Comparison of ENCODE assay signal across 1 cellular context in the genomic region with DNA sequence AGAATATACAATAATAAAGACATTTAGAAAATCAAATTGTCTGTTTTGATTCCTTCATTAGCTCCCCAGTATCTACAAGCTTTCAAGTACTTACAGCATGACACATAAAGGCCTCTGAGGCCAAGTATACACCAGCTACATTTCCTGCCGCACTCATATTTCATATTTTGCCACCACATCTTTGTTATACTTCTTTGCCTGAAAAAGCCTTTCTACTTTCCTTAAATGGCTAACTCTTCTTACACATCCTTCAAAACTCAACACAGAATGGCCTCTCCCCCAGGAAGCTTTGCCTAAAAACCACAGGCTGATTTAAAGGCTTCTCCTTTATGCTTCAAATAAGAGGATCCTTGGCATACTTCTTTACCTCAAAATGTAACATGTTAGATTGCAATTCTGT.
TF ChIP-seq lines count a peak whose summit lies in the region.

No MANE protein-coding gene starts in this region.

TF ChIP-seq in GM12878, 131 proteins besides CTCF, POLR2A, EP300 and RAD21 (continued from another document and continues in another):
- TF ChIP-seq, protein P1, sequence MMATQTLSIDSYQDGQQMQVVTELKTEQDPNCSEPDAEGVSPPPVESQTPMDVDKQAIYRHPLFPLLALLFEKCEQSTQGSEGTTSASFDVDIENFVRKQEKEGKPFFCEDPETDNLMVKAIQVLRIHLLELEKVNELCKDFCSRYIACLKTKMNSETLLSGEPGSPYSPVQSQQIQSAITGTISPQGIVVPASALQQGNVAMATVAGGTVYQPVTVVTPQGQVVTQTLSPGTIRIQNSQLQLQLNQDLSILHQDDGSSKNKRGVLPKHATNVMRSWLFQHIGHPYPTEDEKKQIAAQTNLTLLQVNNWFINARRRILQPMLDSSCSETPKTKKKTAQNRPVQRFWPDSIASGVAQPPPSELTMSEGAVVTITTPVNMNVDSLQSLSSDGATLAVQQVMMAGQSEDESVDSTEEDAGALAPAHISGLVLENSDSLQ (IDR thresholded peaks at IDR 0.05), result no peak
- TF ChIP-seq NR2C2 (IDR thresholded peaks at IDR 0.05; ENCODE audit: borderline replicate concordance, control insufficient read depth, insufficient read length, low read depth), result no peak
- TF ChIP-seq, protein P2, sequence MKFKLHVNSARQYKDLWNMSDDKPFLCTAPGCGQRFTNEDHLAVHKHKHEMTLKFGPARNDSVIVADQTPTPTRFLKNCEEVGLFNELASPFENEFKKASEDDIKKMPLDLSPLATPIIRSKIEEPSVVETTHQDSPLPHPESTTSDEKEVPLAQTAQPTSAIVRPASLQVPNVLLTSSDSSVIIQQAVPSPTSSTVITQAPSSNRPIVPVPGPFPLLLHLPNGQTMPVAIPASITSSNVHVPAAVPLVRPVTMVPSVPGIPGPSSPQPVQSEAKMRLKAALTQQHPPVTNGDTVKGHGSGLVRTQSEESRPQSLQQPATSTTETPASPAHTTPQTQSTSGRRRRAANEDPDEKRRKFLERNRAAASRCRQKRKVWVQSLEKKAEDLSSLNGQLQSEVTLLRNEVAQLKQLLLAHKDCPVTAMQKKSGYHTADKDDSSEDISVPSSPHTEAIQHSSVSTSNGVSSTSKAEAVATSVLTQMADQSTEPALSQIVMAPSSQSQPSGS (IDR thresholded peaks at IDR 0.05; ENCODE audit: low read length), result 0 out of 2 replicates have a peak, but pooled peaks have one; percentile 29
- no peak for TF ChIP-seq SREBF1 (IDR thresholded peaks at IDR 0.05; ENCODE audit: low read length)
- no peak for TF ChIP-seq IKZF2 (IDR thresholded peaks at IDR 0.05)
- TF ChIP-seq, protein P3, sequence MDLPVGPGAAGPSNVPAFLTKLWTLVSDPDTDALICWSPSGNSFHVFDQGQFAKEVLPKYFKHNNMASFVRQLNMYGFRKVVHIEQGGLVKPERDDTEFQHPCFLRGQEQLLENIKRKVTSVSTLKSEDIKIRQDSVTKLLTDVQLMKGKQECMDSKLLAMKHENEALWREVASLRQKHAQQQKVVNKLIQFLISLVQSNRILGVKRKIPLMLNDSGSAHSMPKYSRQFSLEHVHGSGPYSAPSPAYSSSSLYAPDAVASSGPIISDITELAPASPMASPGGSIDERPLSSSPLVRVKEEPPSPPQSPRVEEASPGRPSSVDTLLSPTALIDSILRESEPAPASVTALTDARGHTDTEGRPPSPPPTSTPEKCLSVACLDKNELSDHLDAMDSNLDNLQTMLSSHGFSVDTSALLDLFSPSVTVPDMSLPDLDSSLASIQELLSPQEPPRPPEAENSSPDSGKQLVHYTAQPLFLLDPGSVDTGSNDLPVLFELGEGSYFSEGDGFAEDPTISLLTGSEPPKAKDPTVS (IDR thresholded peaks at IDR 0.05; ENCODE audit: low read depth, low read length), result no peak
- no peak for TF ChIP-seq FOXK2 (IDR thresholded peaks at IDR 0.05)
- no peak for TF ChIP-seq HDAC2 (IDR thresholded peaks at IDR 0.05)
- no peak for TF ChIP-seq JUND (IDR thresholded peaks at IDR 0.05; ENCODE audit: low read depth, low read length)
- TF ChIP-seq, protein P4, sequence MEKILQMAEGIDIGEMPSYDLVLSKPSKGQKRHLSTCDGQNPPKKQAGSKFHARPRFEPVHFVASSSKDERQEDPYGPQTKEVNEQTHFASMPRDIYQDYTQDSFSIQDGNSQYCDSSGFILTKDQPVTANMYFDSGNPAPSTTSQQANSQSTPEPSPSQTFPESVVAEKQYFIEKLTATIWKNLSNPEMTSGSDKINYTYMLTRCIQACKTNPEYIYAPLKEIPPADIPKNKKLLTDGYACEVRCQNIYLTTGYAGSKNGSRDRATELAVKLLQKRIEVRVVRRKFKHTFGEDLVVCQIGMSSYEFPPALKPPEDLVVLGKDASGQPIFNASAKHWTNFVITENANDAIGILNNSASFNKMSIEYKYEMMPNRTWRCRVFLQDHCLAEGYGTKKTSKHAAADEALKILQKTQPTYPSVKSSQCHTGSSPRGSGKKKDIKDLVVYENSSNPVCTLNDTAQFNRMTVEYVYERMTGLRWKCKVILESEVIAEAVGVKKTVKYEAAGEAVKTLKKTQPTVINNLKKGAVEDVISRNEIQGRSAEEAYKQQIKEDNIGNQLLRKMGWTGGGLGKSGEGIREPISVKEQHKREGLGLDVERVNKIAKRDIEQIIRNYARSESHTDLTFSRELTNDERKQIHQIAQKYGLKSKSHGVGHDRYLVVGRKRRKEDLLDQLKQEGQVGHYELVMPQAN (conservative IDR thresholded peaks at IDR 0.05), result no peak
- TF ChIP-seq EGR1 (IDR thresholded peaks at IDR 0.05; ENCODE audit: borderline replicate concordance in 1 of 2, low read depth in 2 of 2, low read length in 2 of 2), result no peak
- no peak for TF ChIP-seq NR2C1 (IDR thresholded peaks at IDR 0.05)
- TF ChIP-seq, protein P5, sequence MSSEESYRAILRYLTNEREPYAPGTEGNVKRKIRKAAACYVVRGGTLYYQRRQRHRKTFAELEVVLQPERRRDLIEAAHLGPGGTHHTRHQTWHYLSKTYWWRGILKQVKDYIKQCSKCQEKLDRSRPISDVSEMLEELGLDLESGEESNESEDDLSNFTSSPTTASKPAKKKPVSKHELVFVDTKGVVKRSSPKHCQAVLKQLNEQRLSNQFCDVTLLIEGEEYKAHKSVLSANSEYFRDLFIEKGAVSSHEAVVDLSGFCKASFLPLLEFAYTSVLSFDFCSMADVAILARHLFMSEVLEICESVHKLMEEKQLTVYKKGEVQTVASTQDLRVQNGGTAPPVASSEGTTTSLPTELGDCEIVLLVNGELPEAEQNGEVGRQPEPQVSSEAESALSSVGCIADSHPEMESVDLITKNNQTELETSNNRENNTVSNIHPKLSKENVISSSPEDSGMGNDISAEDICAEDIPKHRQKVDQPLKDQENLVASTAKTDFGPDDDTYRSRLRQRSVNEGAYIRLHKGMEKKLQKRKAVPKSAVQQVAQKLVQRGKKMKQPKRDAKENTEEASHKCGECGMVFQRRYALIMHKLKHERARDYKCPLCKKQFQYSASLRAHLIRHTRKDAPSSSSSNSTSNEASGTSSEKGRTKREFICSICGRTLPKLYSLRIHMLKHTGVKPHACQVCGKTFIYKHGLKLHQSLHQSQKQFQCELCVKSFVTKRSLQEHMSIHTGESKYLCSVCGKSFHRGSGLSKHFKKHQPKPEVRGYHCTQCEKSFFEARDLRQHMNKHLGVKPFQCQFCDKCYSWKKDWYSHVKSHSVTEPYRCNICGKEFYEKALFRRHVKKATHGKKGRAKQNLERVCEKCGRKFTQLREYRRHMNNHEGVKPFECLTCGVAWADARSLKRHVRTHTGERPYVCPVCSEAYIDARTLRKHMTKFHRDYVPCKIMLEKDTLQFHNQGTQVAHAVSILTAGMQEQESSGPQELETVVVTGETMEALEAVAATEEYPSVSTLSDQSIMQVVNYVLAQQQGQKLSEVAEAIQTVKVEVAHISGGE (CRISPR knock-in tag; IDR thresholded peaks at IDR 0.05), result no peak
- no peak for TF ChIP-seq EED (IDR thresholded peaks at IDR 0.05; ENCODE audit: low read depth)
- TF ChIP-seq, protein P6, sequence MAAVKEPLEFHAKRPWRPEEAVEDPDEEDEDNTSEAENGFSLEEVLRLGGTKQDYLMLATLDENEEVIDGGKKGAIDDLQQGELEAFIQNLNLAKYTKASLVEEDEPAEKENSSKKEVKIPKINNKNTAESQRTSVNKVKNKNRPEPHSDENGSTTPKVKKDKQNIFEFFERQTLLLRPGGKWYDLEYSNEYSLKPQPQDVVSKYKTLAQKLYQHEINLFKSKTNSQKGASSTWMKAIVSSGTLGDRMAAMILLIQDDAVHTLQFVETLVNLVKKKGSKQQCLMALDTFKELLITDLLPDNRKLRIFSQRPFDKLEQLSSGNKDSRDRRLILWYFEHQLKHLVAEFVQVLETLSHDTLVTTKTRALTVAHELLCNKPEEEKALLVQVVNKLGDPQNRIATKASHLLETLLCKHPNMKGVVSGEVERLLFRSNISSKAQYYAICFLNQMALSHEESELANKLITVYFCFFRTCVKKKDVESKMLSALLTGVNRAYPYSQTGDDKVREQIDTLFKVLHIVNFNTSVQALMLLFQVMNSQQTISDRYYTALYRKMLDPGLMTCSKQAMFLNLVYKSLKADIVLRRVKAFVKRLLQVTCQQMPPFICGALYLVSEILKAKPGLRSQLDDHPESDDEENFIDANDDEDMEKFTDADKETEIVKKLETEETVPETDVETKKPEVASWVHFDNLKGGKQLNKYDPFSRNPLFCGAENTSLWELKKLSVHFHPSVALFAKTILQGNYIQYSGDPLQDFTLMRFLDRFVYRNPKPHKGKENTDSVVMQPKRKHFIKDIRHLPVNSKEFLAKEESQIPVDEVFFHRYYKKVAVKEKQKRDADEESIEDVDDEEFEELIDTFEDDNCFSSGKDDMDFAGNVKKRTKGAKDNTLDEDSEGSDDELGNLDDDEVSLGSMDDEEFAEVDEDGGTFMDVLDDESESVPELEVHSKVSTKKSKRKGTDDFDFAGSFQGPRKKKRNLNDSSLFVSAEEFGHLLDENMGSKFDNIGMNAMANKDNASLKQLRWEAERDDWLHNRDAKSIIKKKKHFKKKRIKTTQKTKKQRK (IDR thresholded peaks at IDR 0.05; ENCODE audit: low read depth, low read length), result no peak
- peak; percentile 30; the same call in 1 of the 2 replicates for TF ChIP-seq GABPA (IDR thresholded peaks at IDR 0.05; ENCODE audit: low read depth)
- no peak for TF ChIP-seq MYB (IDR thresholded peaks at IDR 0.05; ENCODE audit: borderline replicate concordance, low read depth, low read length)
- TF ChIP-seq CEBPB (IDR thresholded peaks at IDR 0.05; ENCODE audit: borderline replicate concordance in 1 of 2, low read depth in 2 of 2, low read length in 2 of 2), result no peak
- TF ChIP-seq SRF (IDR thresholded peaks at IDR 0.05; ENCODE audit: low read depth in 2 of 2, low read length in 2 of 2), result no peak
- TF ChIP-seq SMAD1 (IDR thresholded peaks at IDR 0.05; ENCODE audit: low read depth, partially characterized antibody), result peak; percentile 54
- no peak for TF ChIP-seq POLR2AphosphoS2 (IDR thresholded peaks at IDR 0.05; ENCODE audit: low read depth, low read length)
- TF ChIP-seq HCFC1 (IDR thresholded peaks at IDR 0.05; ENCODE audit: low read length), result no peak
- TF ChIP-seq, protein P7, sequence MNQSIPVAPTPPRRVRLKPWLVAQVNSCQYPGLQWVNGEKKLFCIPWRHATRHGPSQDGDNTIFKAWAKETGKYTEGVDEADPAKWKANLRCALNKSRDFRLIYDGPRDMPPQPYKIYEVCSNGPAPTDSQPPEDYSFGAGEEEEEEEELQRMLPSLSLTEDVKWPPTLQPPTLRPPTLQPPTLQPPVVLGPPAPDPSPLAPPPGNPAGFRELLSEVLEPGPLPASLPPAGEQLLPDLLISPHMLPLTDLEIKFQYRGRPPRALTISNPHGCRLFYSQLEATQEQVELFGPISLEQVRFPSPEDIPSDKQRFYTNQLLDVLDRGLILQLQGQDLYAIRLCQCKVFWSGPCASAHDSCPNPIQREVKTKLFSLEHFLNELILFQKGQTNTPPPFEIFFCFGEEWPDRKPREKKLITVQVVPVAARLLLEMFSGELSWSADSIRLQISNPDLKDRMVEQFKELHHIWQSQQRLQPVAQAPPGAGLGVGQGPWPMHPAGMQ (IDR thresholded peaks at IDR 0.05; ENCODE audit: borderline replicate concordance), result no peak
- no peak for TF ChIP-seq BMI1 (IDR thresholded peaks at IDR 0.05; ENCODE audit: borderline replicate concordance)
- no peak for TF ChIP-seq DPF2 (IDR thresholded peaks at IDR 0.05)
- no peak for TF ChIP-seq ZNF384 (IDR thresholded peaks at IDR 0.05; ENCODE audit: borderline replicate concordance, low read depth, low read length)
- TF ChIP-seq RUNX3 (IDR thresholded peaks at IDR 0.05; ENCODE audit: low read length), result peak; percentile 47; the same call in 1 of the 2 replicates
- TF ChIP-seq CHD1 (IDR thresholded peaks at IDR 0.05; ENCODE audit: low read depth, low read length), result no peak
- no peak for TF ChIP-seq POLR2AphosphoS5 (IDR thresholded peaks at IDR 0.05; ENCODE audit: low read length)
- no peak for TF ChIP-seq HDGF (IDR thresholded peaks at IDR 0.05)
- TF ChIP-seq SMC3 (IDR thresholded peaks at IDR 0.05; ENCODE audit: borderline replicate concordance, low read length), result no peak
- no peak for TF ChIP-seq ZSCAN29 (IDR thresholded peaks at IDR 0.05)
- TF ChIP-seq, protein P8, sequence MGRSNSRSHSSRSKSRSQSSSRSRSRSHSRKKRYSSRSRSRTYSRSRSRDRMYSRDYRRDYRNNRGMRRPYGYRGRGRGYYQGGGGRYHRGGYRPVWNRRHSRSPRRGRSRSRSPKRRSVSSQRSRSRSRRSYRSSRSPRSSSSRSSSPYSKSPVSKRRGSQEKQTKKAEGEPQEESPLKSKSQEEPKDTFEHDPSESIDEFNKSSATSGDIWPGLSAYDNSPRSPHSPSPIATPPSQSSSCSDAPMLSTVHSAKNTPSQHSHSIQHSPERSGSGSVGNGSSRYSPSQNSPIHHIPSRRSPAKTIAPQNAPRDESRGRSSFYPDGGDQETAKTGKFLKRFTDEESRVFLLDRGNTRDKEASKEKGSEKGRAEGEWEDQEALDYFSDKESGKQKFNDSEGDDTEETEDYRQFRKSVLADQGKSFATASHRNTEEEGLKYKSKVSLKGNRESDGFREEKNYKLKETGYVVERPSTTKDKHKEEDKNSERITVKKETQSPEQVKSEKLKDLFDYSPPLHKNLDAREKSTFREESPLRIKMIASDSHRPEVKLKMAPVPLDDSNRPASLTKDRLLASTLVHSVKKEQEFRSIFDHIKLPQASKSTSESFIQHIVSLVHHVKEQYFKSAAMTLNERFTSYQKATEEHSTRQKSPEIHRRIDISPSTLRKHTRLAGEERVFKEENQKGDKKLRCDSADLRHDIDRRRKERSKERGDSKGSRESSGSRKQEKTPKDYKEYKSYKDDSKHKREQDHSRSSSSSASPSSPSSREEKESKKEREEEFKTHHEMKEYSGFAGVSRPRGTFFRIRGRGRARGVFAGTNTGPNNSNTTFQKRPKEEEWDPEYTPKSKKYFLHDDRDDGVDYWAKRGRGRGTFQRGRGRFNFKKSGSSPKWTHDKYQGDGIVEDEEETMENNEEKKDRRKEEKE (IDR thresholded peaks at IDR 0.05), result no peak
- no peak for TF ChIP-seq RFX5 (IDR thresholded peaks at IDR 0.05; ENCODE audit: low read depth, low read length)
- no peak for TF ChIP-seq PML (IDR thresholded peaks at IDR 0.05; ENCODE audit: low read length)
- TF ChIP-seq GATAD2B (conservative IDR thresholded peaks at IDR 0.05; ENCODE audit: low read depth), result no peak
- TF ChIP-seq, protein P9, sequence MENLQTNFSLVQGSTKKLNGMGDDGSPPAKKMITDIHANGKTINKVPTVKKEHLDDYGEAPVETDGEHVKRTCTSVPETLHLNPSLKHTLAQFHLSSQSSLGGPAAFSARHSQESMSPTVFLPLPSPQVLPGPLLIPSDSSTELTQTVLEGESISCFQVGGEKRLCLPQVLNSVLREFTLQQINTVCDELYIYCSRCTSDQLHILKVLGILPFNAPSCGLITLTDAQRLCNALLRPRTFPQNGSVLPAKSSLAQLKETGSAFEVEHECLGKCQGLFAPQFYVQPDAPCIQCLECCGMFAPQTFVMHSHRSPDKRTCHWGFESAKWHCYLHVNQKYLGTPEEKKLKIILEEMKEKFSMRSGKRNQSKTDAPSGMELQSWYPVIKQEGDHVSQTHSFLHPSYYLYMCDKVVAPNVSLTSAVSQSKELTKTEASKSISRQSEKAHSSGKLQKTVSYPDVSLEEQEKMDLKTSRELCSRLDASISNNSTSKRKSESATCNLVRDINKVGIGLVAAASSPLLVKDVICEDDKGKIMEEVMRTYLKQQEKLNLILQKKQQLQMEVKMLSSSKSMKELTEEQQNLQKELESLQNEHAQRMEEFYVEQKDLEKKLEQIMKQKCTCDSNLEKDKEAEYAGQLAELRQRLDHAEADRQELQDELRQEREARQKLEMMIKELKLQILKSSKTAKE (IDR thresholded peaks at IDR 0.05; ENCODE audit: low read depth, poor library complexity, severe bottlenecking), result no peak
- TF ChIP-seq NR2F1 (conservative IDR thresholded peaks at IDR 0.05), result no peak
- TF ChIP-seq SP1 (IDR thresholded peaks at IDR 0.05; ENCODE audit: low read depth, low read length), result no peak
